ENCODE assay signal across 11 cellular contexts in genomic region chr6:27383481-27383880, GRCh38.
"Had no signal": no experiment of that assay in that cellular context is flagged by ENCODE, and none has a peak within 500 bp of the region (broad histone marks: within the 10 kb centered on the region; RNA-seq: fewer than 3 reads in every experiment).

No MANE protein-coding gene starts in this region.

- H3K9me3 ChIP-seq: HAP-1 had no signal

- H3K4me3 ChIP-seq: GM23248, GM23338, HAP-1 had no signal

- H3K27ac ChIP-seq: GM23248 had no signal

- DNase-seq: GM23248, GOT3, H7, H9, HCEC 1CT, HFFc6 had no signal

- H3K4me2 ChIP-seq: GM23338 had no signal

- H2AFZ ChIP-seq: GM23248, GM23338 had no signal

- H3K36me3 ChIP-seq: HAP-1 had no signal

- ATAC-seq: GM23338, HCT116 had no signal

- FAIRE-seq: H1, H54 had no signal

- H3K4me1 ChIP-seq: HAP-1 had no signal

- H3K9ac ChIP-seq: GM23248 had no signal
